Comparison of ENCODE assay signal across 10 cellular contexts in the genomic region with DNA sequence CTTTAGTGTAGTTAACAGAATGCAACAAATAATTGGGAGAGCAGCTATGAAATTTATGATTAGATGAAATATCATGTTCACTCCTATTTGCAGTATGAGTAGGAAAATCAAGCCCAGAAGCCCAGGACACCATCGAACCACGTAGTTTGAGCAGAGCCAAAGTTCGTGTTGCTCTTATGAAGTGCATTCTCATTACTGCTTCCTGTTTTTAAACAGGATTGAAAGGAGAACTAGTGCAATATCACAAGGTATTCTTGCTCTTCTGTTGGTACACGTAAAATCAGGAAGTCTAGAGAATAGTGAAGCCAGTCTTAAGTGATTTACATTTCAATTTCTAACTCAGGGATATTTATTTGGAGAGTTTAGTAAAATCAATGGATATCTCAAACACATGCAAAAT. TPM values are rescaled to one million over a fixed set of nuclear protein-coding genes. Genes with fewer than 3 reads are reported as not detected.
DNase-seq lines count a peak whose midpoint lies in the region; ATAC-seq and TF ChIP-seq lines count a peak whose summit lies in the region.
"Had no signal": no experiment of that assay in that cellular context is flagged by ENCODE, and none has a peak within 500 bp of the region (broad histone marks: within the 10 kb centered on the region; RNA-seq: fewer than 3 reads in every experiment).

No MANE protein-coding gene starts in this region.

- DNase-seq in activated naive CD8-positive, alpha-beta T cell treated with anti-CD3 and anti-CD28 coated beads, Interleukin-2, amount 10 ng/mL, durations not matched to agents 7 days and 5 days, result no peak
- no peak for DNase-seq in DMS114 treated with DMSO at 0.1 percent for 48 hours (lab: John Stamatoyannopoulos, UW; ENCODE audit: unreplicated experiment)
- no peak for DNase-seq in A673 (ENCODE audit: low spot score)
- no peak for DNase-seq in T1000 (lab: John Stamatoyannopoulos, UW)
- no peak for DNase-seq in nucleus accumbens (lab: John Stamatoyannopoulos, UW)
- DNase-seq: NCI-H187, pancreas had no signal

- peaks cover 9% of the 10 kb centered on the region for H3K27me3 ChIP-seq in A673 (replicated peaks; ENCODE audit: insufficient read depth, low read depth, low read length, poor library complexity)
- H3K27me3 ChIP-seq: pancreas had no signal

- H3K27ac Mint-ChIP-seq in activated naive CD8-positive, alpha-beta T cell treated with anti-CD3 and anti-CD28 coated beads, Interleukin-2, amount 10 ng/mL, durations not matched to agents 7 days and 5 days, result peak overlapping the region; percentile 74

- peaks cover 39% of the 10 kb centered on the region for H3K36me3 Mint-ChIP-seq in activated naive CD8-positive, alpha-beta T cell treated with anti-CD3 and anti-CD28 coated beads, Interleukin-2, amount 10 ng/mL, durations not matched to agents 7 days and 5 days

- intact Hi-C loops in A673 (cut with micrococcal nuclease; ENCODE audit: unreplicated experiment), result no loop called here

- H3K4me1 Mint-ChIP-seq in activated naive CD8-positive, alpha-beta T cell treated with anti-CD3 and anti-CD28 coated beads, Interleukin-2, amount 10 ng/mL, durations not matched to agents 7 days and 5 days, result peaks cover 66% of the 10 kb centered on the region

- H3K4me3 Mint-ChIP-seq in activated naive CD8-positive, alpha-beta T cell treated with anti-CD3 and anti-CD28 coated beads, Interleukin-2, amount 10 ng/mL, durations not matched to agents 7 days and 5 days, result peak overlapping the region; percentile 45

- no peaks in the 10 kb centered on the region for H3K36me3 ChIP-seq in A673 (ENCODE audit: insufficient read depth, low read length, poor library complexity, severe bottlenecking)
- H3K36me3 ChIP-seq: pancreas had no signal

- H3K9me3 Mint-ChIP-seq in activated naive CD8-positive, alpha-beta T cell treated with anti-CD3 and anti-CD28 coated beads, Interleukin-2, amount 10 ng/mL, durations not matched to agents 7 days and 5 days, result no peaks in the 10 kb centered on the region

- CTCF ChIA-PET in A673 (lab: Charles Lee), result no interaction called here

- ATAC-seq in GM21367 (IDR thresholded peaks at IDR 0.05; ENCODE audit: unreplicated experiment) (peak; percentile 62), HG03432 (IDR thresholded peaks at IDR 0.05; ENCODE audit: unreplicated experiment) (peak; percentile 57)
- ATAC-seq in activated naive CD8-positive, alpha-beta T cell treated with anti-CD3 and anti-CD28 coated beads, Interleukin-2, amount 10 ng/mL, durations not matched to agents 7 days and 5 days (ENCODE audit: low read depth), result no peak

- 0 out of 2 replicates have a peak overlapping the region, but pooled peaks have one; percentile 28 for H3K4me3 ChIP-seq in GM08714 (ENCODE audit: low read length)
- no peak overlapping the region for H3K4me3 ChIP-seq in A673 (ENCODE audit: low read depth, low read length, poor library complexity, severe bottlenecking)
- H3K4me3 ChIP-seq: pancreas had no signal

- no peak for TF ChIP-seq CTCF in A673 (conservative IDR thresholded peaks at IDR 0.05; ENCODE audit: low read depth, low read length)

- H3K27me3 Mint-ChIP-seq in activated naive CD8-positive, alpha-beta T cell treated with anti-CD3 and anti-CD28 coated beads, Interleukin-2, amount 10 ng/mL, durations not matched to agents 7 days and 5 days, result no peaks in the 10 kb centered on the region

- POLR2A ChIA-PET in activated naive CD8-positive, alpha-beta T cell treated with anti-CD3 and anti-CD28 coated beads, Interleukin-2, amount 10 ng/mL, durations not matched to agents 7 days and 5 days (lab: Charles Lee), result no interaction called here
- POLR2A ChIA-PET in A673 (lab: Charles Lee; ENCODE audit: low non-redundant PET), result no interaction called here

- no peak overlapping the region for H3K27ac ChIP-seq in A673 (ENCODE audit: low read depth, low read length, poor library complexity, severe bottlenecking)
- H3K27ac ChIP-seq: pancreas had no signal

- no peaks in the 10 kb centered on the region for H3K9me3 ChIP-seq in A673 (ENCODE audit: low read depth, low read length, poor library complexity, severe bottlenecking)
- H3K9me3 ChIP-seq: pancreas had no signal

- H3K4me1 ChIP-seq in A673 (ENCODE audit: insufficient read depth, low read length, poor library complexity, severe bottlenecking), result no peaks in the 10 kb centered on the region
- H3K4me1 ChIP-seq: pancreas had no signal

- BruUV-seq in A673 (replicated peaks; lab: Mats Ljungman, UMichigan), result no TSS peak

RNA-seq across cellular contexts. Expression of gene ARHGAP15, which starts 21.1 kb away (rescaled TPM):
- total RNA-seq in activated naive CD8-positive, alpha-beta T cell treated with anti-CD3 and anti-CD28 coated beads, Interleukin-2, amount 10 ng/mL, durations not matched to agents 7 days and 5 days, result 100 to 1,000 TPM; 141 TPM
- total RNA-seq in A673 (2021), result not detected in 2 replicates

Comparison
In these comparisons a context has a peak if more than half of its experiments do, and no peak if none do; other contexts are left out.
1. RNA of gene ARHGAP15, which starts 21.1 kb away (total RNA-seq): 141 TPM in activated naive CD8-positive, alpha-beta T cell treated with anti-CD3 and anti-CD28 coated beads, Interleukin-2, amount 10 ng/mL, durations not matched to agents 7 days and 5 days; not detected in A673; every median in the first group is over 100 times any median in the second.